1 cellular context compared by ENCODE assay signal in genomic region chr11:88105952-88106351, GRCh38.
TF ChIP-seq lines count a peak whose summit lies in the region.

No MANE protein-coding gene starts in this region.

TF ChIP-seq in GM12878, 131 proteins besides CTCF, POLR2A, EP300 and RAD21 (continued from another document):
- TF ChIP-seq, protein P1, sequence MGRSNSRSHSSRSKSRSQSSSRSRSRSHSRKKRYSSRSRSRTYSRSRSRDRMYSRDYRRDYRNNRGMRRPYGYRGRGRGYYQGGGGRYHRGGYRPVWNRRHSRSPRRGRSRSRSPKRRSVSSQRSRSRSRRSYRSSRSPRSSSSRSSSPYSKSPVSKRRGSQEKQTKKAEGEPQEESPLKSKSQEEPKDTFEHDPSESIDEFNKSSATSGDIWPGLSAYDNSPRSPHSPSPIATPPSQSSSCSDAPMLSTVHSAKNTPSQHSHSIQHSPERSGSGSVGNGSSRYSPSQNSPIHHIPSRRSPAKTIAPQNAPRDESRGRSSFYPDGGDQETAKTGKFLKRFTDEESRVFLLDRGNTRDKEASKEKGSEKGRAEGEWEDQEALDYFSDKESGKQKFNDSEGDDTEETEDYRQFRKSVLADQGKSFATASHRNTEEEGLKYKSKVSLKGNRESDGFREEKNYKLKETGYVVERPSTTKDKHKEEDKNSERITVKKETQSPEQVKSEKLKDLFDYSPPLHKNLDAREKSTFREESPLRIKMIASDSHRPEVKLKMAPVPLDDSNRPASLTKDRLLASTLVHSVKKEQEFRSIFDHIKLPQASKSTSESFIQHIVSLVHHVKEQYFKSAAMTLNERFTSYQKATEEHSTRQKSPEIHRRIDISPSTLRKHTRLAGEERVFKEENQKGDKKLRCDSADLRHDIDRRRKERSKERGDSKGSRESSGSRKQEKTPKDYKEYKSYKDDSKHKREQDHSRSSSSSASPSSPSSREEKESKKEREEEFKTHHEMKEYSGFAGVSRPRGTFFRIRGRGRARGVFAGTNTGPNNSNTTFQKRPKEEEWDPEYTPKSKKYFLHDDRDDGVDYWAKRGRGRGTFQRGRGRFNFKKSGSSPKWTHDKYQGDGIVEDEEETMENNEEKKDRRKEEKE (IDR thresholded peaks at IDR 0.05), result no peak
- TF ChIP-seq CREM (IDR thresholded peaks at IDR 0.05; ENCODE audit: low read depth), result no peak
- no peak for TF ChIP-seq GATAD2B (conservative IDR thresholded peaks at IDR 0.05; ENCODE audit: low read depth)
- TF ChIP-seq TCF3 (IDR thresholded peaks at IDR 0.05; ENCODE audit: borderline replicate concordance, insufficient read depth, low read depth, low read length), result no peak
- peak; percentile 46; the same call in 1 of the 2 replicates for TF ChIP-seq ZNF384 (IDR thresholded peaks at IDR 0.05; ENCODE audit: borderline replicate concordance, low read depth, low read length)
- no peak for TF ChIP-seq RAD51 (IDR thresholded peaks at IDR 0.05)
- TF ChIP-seq ZBTB4 (CRISPR knock-in tag; IDR thresholded peaks at IDR 0.05), result no peak
- TF ChIP-seq, protein P2, sequence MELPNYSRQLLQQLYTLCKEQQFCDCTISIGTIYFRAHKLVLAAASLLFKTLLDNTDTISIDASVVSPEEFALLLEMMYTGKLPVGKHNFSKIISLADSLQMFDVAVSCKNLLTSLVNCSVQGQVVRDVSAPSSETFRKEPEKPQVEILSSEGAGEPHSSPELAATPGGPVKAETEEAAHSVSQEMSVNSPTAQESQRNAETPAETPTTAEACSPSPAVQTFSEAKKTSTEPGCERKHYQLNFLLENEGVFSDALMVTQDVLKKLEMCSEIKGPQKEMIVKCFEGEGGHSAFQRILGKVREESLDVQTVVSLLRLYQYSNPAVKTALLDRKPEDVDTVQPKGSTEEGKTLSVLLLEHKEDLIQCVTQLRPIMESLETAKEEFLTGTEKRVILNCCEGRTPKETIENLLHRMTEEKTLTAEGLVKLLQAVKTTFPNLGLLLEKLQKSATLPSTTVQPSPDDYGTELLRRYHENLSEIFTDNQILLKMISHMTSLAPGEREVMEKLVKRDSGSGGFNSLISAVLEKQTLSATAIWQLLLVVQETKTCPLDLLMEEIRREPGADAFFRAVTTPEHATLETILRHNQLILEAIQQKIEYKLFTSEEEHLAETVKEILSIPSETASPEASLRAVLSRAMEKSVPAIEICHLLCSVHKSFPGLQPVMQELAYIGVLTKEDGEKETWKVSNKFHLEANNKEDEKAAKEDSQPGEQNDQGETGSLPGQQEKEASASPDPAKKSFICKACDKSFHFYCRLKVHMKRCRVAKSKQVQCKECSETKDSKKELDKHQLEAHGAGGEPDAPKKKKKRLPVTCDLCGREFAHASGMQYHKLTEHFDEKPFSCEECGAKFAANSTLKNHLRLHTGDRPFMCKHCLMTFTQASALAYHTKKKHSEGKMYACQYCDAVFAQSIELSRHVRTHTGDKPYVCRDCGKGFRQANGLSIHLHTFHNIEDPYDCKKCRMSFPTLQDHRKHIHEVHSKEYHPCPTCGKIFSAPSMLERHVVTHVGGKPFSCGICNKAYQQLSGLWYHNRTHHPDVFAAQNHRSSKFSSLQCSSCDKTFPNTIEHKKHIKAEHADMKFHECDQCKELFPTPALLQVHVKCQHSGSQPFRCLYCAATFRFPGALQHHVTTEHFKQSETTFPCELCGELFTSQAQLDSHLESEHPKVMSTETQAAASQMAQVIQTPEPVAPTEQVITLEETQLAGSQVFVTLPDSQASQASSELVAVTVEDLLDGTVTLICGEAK (IDR thresholded peaks at IDR 0.05; ENCODE audit: borderline replicate concordance), result no peak
